ENCODE assay signal across 9 cellular contexts in genomic region chr15:39453500-39454073, GRCh38.
DNase-seq lines count a peak whose midpoint lies in the region; ATAC-seq and TF ChIP-seq lines count a peak whose summit lies in the region.
"Had no signal": no experiment of that assay in that cellular context is flagged by ENCODE, and none has a peak within 500 bp of the region (broad histone marks: within the 10 kb centered on the region; RNA-seq: fewer than 3 reads in every experiment).

No MANE protein-coding gene starts in this region.

- no peaks in the 10 kb centered on the region for H3K4me1 ChIP-seq in gastrocnemius medialis

- ATAC-seq in GM18511 (IDR thresholded peaks at IDR 0.05; ENCODE audit: unreplicated experiment) (peak; percentile 93), GM21423 (IDR thresholded peaks at IDR 0.05; ENCODE audit: unreplicated experiment) (peak; percentile 78), HG03565 (IDR thresholded peaks at IDR 0.05; ENCODE audit: unreplicated experiment) (peak; percentile 81), gastrocnemius medialis (no peak)

- H3K4me3 ChIP-seq in gastrocnemius medialis: no peak overlapping the region

- in situ Hi-C loops in gastrocnemius medialis (cut with MboI; ENCODE audit: low sequenced_read_pairs in 4 of 4): no loop called here

- TF ChIP-seq POLR2A in gastrocnemius medialis (IDR thresholded peaks at IDR 0.05): no peak

- H3K36me3 ChIP-seq in gastrocnemius medialis: no peaks in the 10 kb centered on the region

- H3K9me3 ChIP-seq in gastrocnemius medialis: no peaks in the 10 kb centered on the region

- no peaks in the 10 kb centered on the region for H3K27me3 ChIP-seq in gastrocnemius medialis

- no peak for TF ChIP-seq CTCF in gastrocnemius medialis (IDR thresholded peaks at IDR 0.05 in 4 of 5, conservative IDR thresholded peaks at IDR 0.05 in 1 of 5)

- intact Hi-C loops in gastrocnemius medialis (cut with DNase I; ENCODE audit: low total_unique reads): no loop called here

- peak; percentile 59 for DNase-seq in fibroblast of gingiva (ENCODE audit: low read depth)
- DNase-seq in NK-92 treated with Interleukin-12 subunit alpha and Interleukin-12 subunit beta, amount 100 ng/mL, for 24 hours (lab: John Stamatoyannopoulos, UW): no peak
- no peak for DNase-seq in C1 segment of cervical spinal cord (lab: John Stamatoyannopoulos, UW)
- DNase-seq in substantia nigra (lab: John Stamatoyannopoulos, UW): no peak
- DNase-seq in gastrocnemius medialis: no peak
- DNase-seq: SW 1271 had no signal

- H3K27ac ChIP-seq in substantia nigra (ENCODE audit: low read depth, low read length, poor library complexity, severe bottlenecking): no peak overlapping the region
- no peak overlapping the region for H3K27ac ChIP-seq in gastrocnemius medialis

Comparison
In these comparisons a context has a peak if more than half of its experiments do, and no peak if none do; other contexts are left out.
1. ATAC-seq: peak in GM18511 (single experiment), GM21423 (single experiment) and HG03565 (single experiment); none in gastrocnemius medialis (0 of 2).